Comparison of ENCODE assay signal across 2 cellular contexts in genomic region chr1:25893072-25893604, GRCh38.
TF ChIP-seq lines count a peak whose summit lies in the region.

No MANE protein-coding gene starts in this region.

TF ChIP-seq in A549, 52 proteins besides CTCF, POLR2A, EP300 and RAD21:
- no peak for TF ChIP-seq CBX2 (IDR thresholded peaks at IDR 0.05; ENCODE audit: borderline replicate concordance, low read depth)
- TF ChIP-seq GATA3 (IDR thresholded peaks at IDR 0.05; ENCODE audit: borderline replicate concordance): no peak
- no peak for TF ChIP-seq ZNF302 (CRISPR knock-in tag; IDR thresholded peaks at IDR 0.05)
- no peak for TF ChIP-seq ZC3H11A (IDR thresholded peaks at IDR 0.05)
- TF ChIP-seq EHF (CRISPR knock-in tag; IDR thresholded peaks at IDR 0.05): no peak
- no peak for TF ChIP-seq ATOH8 (CRISPR knock-in tag; IDR thresholded peaks at IDR 0.05; ENCODE audit: low read depth)
- no peak for TF ChIP-seq FOSB (CRISPR knock-in tag; IDR thresholded peaks at IDR 0.05)
- TF ChIP-seq RCOR1 (IDR thresholded peaks at IDR 0.05; ENCODE audit: low read depth, low read length): no peak
- TF ChIP-seq MAX (IDR thresholded peaks at IDR 0.05): no peak
- TF ChIP-seq PHF8 (IDR thresholded peaks at IDR 0.05; ENCODE audit: borderline replicate concordance, low read depth): no peak
- TF ChIP-seq RFX5 (IDR thresholded peaks at IDR 0.05): no peak
- TF ChIP-seq ZSCAN20 (CRISPR knock-in tag; IDR thresholded peaks at IDR 0.05): no peak
- TF ChIP-seq MYC (IDR thresholded peaks at IDR 0.05; ENCODE audit: borderline replicate concordance, low read length): no peak
- no peak for TF ChIP-seq CBX8 (IDR thresholded peaks at IDR 0.05)

TF ChIP-seq in H1, 55 proteins besides CTCF, POLR2A, EP300 and RAD21:
- TF ChIP-seq SP1 (IDR thresholded peaks at IDR 0.05; ENCODE audit: low read depth, low read length): no peak
